8 cellular contexts compared by ENCODE assay signal in the genomic region with DNA sequence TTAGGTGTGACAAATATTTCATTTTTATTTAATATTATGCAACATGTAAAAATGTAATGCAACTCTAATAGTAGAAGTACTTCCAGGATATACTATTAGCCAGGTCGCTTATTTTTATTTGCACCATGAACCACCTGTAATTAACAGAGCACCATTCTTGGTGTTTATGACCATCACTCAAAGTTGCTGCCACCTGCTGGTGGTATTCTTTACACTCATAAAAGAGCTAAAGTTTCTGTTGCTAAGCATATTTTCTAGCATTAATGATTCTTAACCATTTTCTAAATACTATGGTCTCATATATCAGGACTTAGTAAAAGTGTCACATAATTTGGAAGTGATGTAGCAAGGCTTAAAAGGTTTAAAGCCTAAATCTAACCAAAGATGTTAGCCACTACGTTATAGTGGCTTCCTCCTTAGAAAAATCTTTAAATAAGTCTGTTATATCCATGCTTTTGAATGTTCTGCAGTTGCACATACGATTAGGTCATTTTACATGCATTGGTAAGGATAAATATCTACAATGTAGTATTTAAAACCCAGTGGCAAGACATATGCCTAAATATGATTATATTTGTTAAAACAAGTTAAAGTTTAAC.
DNase-seq lines count a peak whose midpoint lies in the region; ATAC-seq lines count a peak whose summit lies in the region.

No MANE protein-coding gene starts in this region.

- no peaks in the 10 kb centered on the region for H3K36me3 ChIP-seq in Karpas-422 (ENCODE audit: insufficient read depth, low read length)

- H3K4me2 ChIP-seq in Karpas-422 (ENCODE audit: low read depth, low read length, poor library complexity, severe bottlenecking) = no peak overlapping the region

- H3K27me3 Mint-ChIP-seq in T-cell = no peaks in the 10 kb centered on the region

- no peaks in the 10 kb centered on the region for H3K79me2 ChIP-seq in Karpas-422 (ENCODE audit: low read length)

- no peak overlapping the region for H3K27ac Mint-ChIP-seq in T-cell

- no peaks in the 10 kb centered on the region for H3K4me1 Mint-ChIP-seq in T-cell

- H3K4me3 Mint-ChIP-seq in T-cell = no peak overlapping the region

- POLR2A ChIA-PET in T-cell (lab: Charles Lee) = no interaction called here

- H3K4me1 ChIP-seq in Karpas-422 (ENCODE audit: low read length) = no peaks in the 10 kb centered on the region

- no peaks in the 10 kb centered on the region for H4K20me1 ChIP-seq in Karpas-422 (ENCODE audit: insufficient read depth, low read depth, low read length)

- H3K9me2 ChIP-seq in Karpas-422 (replicated peaks; ENCODE audit: insufficient read depth, low read length) = no peaks in the 10 kb centered on the region

- H3K9ac ChIP-seq in Karpas-422 (ENCODE audit: low read length) = no peak overlapping the region

- peak; percentile 50 for ATAC-seq in GM18520 (IDR thresholded peaks at IDR 0.05; ENCODE audit: unreplicated experiment)
- no peak for ATAC-seq in T-cell (replicated peaks in 1 of 4)

- no peak overlapping the region for H3K27ac ChIP-seq in Karpas-422 (ENCODE audit: low read length)

- no peaks in the 10 kb centered on the region for H3K36me3 Mint-ChIP-seq in T-cell

- no peak overlapping the region for H3K4me3 ChIP-seq in Karpas-422 (ENCODE audit: low read length)

- CTCF ChIA-PET in T-cell (lab: Charles Lee) = no interaction called here

- H3K9me3 ChIP-seq in Karpas-422 (ENCODE audit: low read length) = peaks cover 4% of the 10 kb centered on the region; the same call in 1 of the 2 replicates

- no peaks in the 10 kb centered on the region for H3K27me3 ChIP-seq in Karpas-422 (ENCODE audit: low read length)

- no peaks in the 10 kb centered on the region for H3K9me3 Mint-ChIP-seq in T-cell

- DNase-seq in COR-L47 (lab: John Stamatoyannopoulos, UW) = peak; percentile 64
- DNase-seq in Karpas-422 = peak; percentile 74
- DNase-seq in SW480 (ENCODE audit: low spot score) = peak; percentile 22
- peak; percentile 27 for DNase-seq in glomerular visceral epithelial cell (ENCODE audit: extremely low spot score)
- peak; percentile 19 for DNase-seq in stromal cell of bone marrow (ENCODE audit: low read depth)
- no peak for DNase-seq in T-cell
- DNase-seq in mesenteric fat pad (ENCODE audit: low spot score) = no peak

- no peak overlapping the region for H2AFZ ChIP-seq in Karpas-422 (ENCODE audit: low read length)

Comparison
In these comparisons a context has a peak if more than half of its experiments do, and no peak if none do; other contexts are left out.
1. DNase-seq: peak in COR-L47 (single experiment), Karpas-422 (single experiment), SW480 (single experiment), glomerular visceral epithelial cell (single experiment) and stromal cell of bone marrow (single experiment); none in T-cell (0 of 34) and mesenteric fat pad (single experiment).